Comparison of ENCODE assay signal across 10 cellular contexts in the genomic region with DNA sequence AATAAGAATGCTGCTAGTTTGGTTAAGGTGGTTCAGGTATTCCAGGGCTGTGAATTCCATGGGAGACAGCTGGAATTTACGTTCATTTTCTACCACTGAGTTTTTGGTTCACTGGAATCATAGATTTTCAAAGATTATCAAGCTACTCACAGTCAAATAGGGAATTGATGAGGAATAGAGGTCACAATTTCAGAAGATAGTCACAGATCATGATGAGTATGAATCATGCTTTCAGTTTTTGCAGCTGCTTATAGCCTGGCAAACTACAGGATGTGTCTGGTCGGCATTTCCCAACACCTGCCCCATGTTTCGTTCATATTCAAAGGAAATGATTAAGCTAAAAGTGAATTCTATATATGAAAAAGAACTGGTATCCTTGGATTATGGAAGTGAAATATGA. TPM values are rescaled to one million over a fixed set of nuclear protein-coding genes. Genes with fewer than 3 reads are reported as not detected.
A peak's percentile ranks its signal among the peaks of the same experiment; 100 is the strongest.
DNase-seq lines count a peak whose midpoint lies in the region; ATAC-seq and TF ChIP-seq lines count a peak whose summit lies in the region.
"Had no signal": no experiment of that assay in that cellular context is flagged by ENCODE, and none has a peak within 500 bp of the region (broad histone marks: within the 10 kb centered on the region; RNA-seq: fewer than 3 reads in every experiment).

No MANE protein-coding gene starts in this region.

- peak overlapping the region; percentile 75 for H3K27ac Mint-ChIP-seq in activated CD4-positive, alpha-beta memory T cell treated with anti-CD3 and anti-CD28 coated beads, Interleukin-2, amount 10 ng/mL, durations not matched to agents 7 days and 5 days
- H3K27ac Mint-ChIP-seq in endothelial cell (ENCODE audit: unreplicated experiment) = no peak overlapping the region

- POLR2A ChIA-PET in activated CD4-positive, alpha-beta memory T cell treated with anti-CD3 and anti-CD28 coated beads, Interleukin-2, amount 10 ng/mL, durations not matched to agents 7 days and 5 days (lab: Charles Lee) = interaction anchor here (0.8 to 1.1 kb wide), 2 partner anchors 59 to 1087 kb away, joined by 3 to 5 read pairs; a partner anchor contains a TSS

- H3K36me3 Mint-ChIP-seq in activated CD4-positive, alpha-beta memory T cell treated with anti-CD3 and anti-CD28 coated beads, Interleukin-2, amount 10 ng/mL, durations not matched to agents 7 days and 5 days (ENCODE audit: low read depth) = no peaks in the 10 kb centered on the region
- peaks cover 7% of the 10 kb centered on the region for H3K36me3 Mint-ChIP-seq in endothelial cell (ENCODE audit: low read depth, unreplicated experiment)

- DNase-seq in stimulated activated naive CD4-positive, alpha-beta T cell treated with Interleukin-2 at 50 U/mL for 16 hours (lab: John Stamatoyannopoulos, UW) = peak; percentile 26
- no peak for DNase-seq in stimulated activated naive CD4-positive, alpha-beta T cell (lab: John Stamatoyannopoulos, UW)
- peak; percentile 44 for DNase-seq in activated CD4-positive, alpha-beta memory T cell treated with anti-CD3 and anti-CD28 coated beads, Interleukin-2, amount 10 ng/mL, durations not matched to agents 7 days and 5 days
- peak in 2 of 3 experiments; percentile 4 to 31 for DNase-seq in stimulated activated CD4-positive, alpha-beta T cell treated with anti-CD3 and anti-CD28 coated beads, TNF-alpha, amount 100 ng/mL, for 24 hours (ENCODE audit: low read depth in 3 of 3)
- no peak for DNase-seq in endothelial cell (ENCODE audit: low spot score)
- no peak for DNase-seq in DMS114 treated with DMSO at 0.1 percent for 48 hours (lab: John Stamatoyannopoulos, UW; ENCODE audit: unreplicated experiment)
- no peak for DNase-seq in UCSD-AML1 (lab: John Stamatoyannopoulos, UW; ENCODE audit: unreplicated experiment)
- DNase-seq: DND-41, naive B cell had no signal

- H3K9me3 Mint-ChIP-seq in activated CD4-positive, alpha-beta memory T cell treated with anti-CD3 and anti-CD28 coated beads, Interleukin-2, amount 10 ng/mL, durations not matched to agents 7 days and 5 days = no peaks in the 10 kb centered on the region
- no peaks in the 10 kb centered on the region for H3K9me3 Mint-ChIP-seq in endothelial cell (ENCODE audit: unreplicated experiment)
- H3K9me3 Mint-ChIP-seq: naive B cell had no signal

- peaks cover 15% of the 10 kb centered on the region for H3K4me1 Mint-ChIP-seq in activated CD4-positive, alpha-beta memory T cell treated with anti-CD3 and anti-CD28 coated beads, Interleukin-2, amount 10 ng/mL, durations not matched to agents 7 days and 5 days
- no peaks in the 10 kb centered on the region for H3K4me1 Mint-ChIP-seq in endothelial cell (ENCODE audit: unreplicated experiment)

- peak overlapping the region; percentile 44 for H3K4me3 Mint-ChIP-seq in activated CD4-positive, alpha-beta memory T cell treated with anti-CD3 and anti-CD28 coated beads, Interleukin-2, amount 10 ng/mL, durations not matched to agents 7 days and 5 days
- H3K4me3 Mint-ChIP-seq in endothelial cell (ENCODE audit: unreplicated experiment) = no peak overlapping the region
- H3K4me3 Mint-ChIP-seq: naive B cell had no signal

- ATAC-seq in HG03135 (IDR thresholded peaks at IDR 0.05; ENCODE audit: unreplicated experiment) = peak; percentile 93

- TF ChIP-seq CTCF in endothelial cell (IDR thresholded peaks at IDR 0.05; ENCODE audit: unreplicated experiment) = no peak

- no peaks in the 10 kb centered on the region for H3K27me3 Mint-ChIP-seq in activated CD4-positive, alpha-beta memory T cell treated with anti-CD3 and anti-CD28 coated beads, Interleukin-2, amount 10 ng/mL, durations not matched to agents 7 days and 5 days
- H3K27me3 Mint-ChIP-seq in endothelial cell (ENCODE audit: unreplicated experiment) = no peaks in the 10 kb centered on the region
- H3K27me3 Mint-ChIP-seq: naive B cell had no signal

- CTCF ChIA-PET in activated CD4-positive, alpha-beta memory T cell treated with anti-CD3 and anti-CD28 coated beads, Interleukin-2, amount 10 ng/mL, durations not matched to agents 7 days and 5 days (lab: Charles Lee) = interaction anchor here (1.1 kb wide), 1 partner anchor 59 kb away, joined by 3 read pairs; a partner anchor contains a TSS

RNA-seq across cellular contexts. Expression of a gene that starts 58.7 kb away (rescaled TPM):
- total RNA-seq in activated CD4-positive, alpha-beta memory T cell treated with anti-CD3 and anti-CD28 coated beads, Interleukin-2, amount 10 ng/mL, durations not matched to agents 7 days and 5 days = 10 to 100 TPM; 13.5 to 16.5 TPM
- total RNA-seq in endothelial cell (ENCODE audit: unreplicated experiment) = 15.3 TPM

Comparison
In these comparisons a context has a peak if more than half of its experiments do, and no peak if none do; other contexts are left out.
1. DNase-seq: peak in stimulated activated naive CD4-positive, alpha-beta T cell treated with Interleukin-2 at 50 U/mL for 16 hours (single experiment), activated CD4-positive, alpha-beta memory T cell treated with anti-CD3 and anti-CD28 coated beads, Interleukin-2, amount 10 ng/mL, durations not matched to agents 7 days and 5 days (single experiment) and stimulated activated CD4-positive, alpha-beta T cell treated with anti-CD3 and anti-CD28 coated beads, TNF-alpha, amount 100 ng/mL, for 24 hours (2 of 3); none in stimulated activated naive CD4-positive, alpha-beta T cell (0 of 6), endothelial cell (single experiment), DMS114 treated with DMSO at 0.1 percent for 48 hours (single experiment) and UCSD-AML1 (single experiment).